Comparison of ENCODE assay signal across 12 cellular contexts in the genomic region with DNA sequence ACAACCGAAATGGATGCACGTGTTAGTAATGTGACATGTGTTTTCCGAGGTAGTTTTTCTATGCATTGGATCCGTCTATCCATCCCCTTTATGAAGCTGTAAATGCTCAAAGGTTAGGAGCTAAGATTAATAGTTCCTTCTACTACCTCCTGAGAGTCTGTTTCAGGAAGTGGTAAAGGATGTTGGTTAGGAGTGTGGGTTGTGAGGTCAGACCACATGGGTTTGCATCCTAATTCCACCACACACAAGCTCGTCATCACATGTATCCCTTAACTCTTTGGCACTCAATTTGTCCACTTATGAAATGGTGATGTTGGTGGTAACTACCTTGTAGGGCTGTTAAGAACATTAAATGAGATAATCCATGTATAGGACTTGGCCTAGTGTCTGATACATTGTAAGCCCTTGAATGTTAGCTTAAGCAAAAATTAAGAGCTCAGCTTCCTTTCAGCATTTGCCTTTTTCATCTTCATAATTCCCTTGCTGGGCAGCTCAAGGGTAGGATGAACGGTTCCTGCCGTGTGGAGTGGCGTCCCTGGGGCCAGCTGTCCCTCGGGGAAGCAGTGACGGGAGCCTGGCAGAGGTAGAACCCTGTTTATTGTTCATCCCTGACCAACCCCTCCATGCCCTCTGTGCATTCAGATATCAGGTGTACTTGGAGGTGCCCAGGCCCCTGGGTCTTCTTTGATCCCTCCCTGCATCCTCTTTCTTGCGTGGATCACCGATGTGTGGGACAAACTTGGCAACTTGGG. TPM values are rescaled to one million over a fixed set of nuclear protein-coding genes. Genes with fewer than 3 reads are reported as not detected.
DNase-seq lines count a peak whose midpoint lies in the region; ATAC-seq and TF ChIP-seq lines count a peak whose summit lies in the region.
"Had no signal": no experiment of that assay in that cellular context is flagged by ENCODE, and none has a peak within 500 bp of the region (broad histone marks: within the 10 kb centered on the region; RNA-seq: fewer than 3 reads in every experiment).

No MANE protein-coding gene starts in this region.

- H3K4me3 Mint-ChIP-seq in activated CD4-positive, alpha-beta T cell treated with anti-CD3 and anti-CD28 coated beads for 36 hours = no peak overlapping the region
- no peak overlapping the region for H3K4me3 Mint-ChIP-seq in CD4-positive, alpha-beta T cell
- H3K4me3 Mint-ChIP-seq: nephron progenitor cell had no signal

- no peaks in the 10 kb centered on the region for H3K36me3 ChIP-seq in ascending aorta

- H3K36me3 Mint-ChIP-seq in activated CD4-positive, alpha-beta T cell treated with anti-CD3 and anti-CD28 coated beads for 36 hours (ENCODE audit: low read depth) = peaks cover 2% of the 10 kb centered on the region
- H3K36me3 Mint-ChIP-seq in CD4-positive, alpha-beta T cell (ENCODE audit: low read depth) = no peaks in the 10 kb centered on the region

- TF ChIP-seq CTCF in NB4 (IDR thresholded peaks at IDR 0.05; ENCODE audit: low read depth, low read length) = no peak
- no peak for TF ChIP-seq CTCF in ascending aorta (IDR thresholded peaks at IDR 0.05)
- no peak for TF ChIP-seq CTCF in CD4-positive, alpha-beta T cell (IDR thresholded peaks at IDR 0.05)

- DNase-seq in activated CD4-positive, alpha-beta T cell treated with anti-CD3 and anti-CD28 coated beads for 36 hours = peak; percentile 49
- no peak for DNase-seq in activated CD4-positive, alpha-beta T cell treated with anti-CD3 and anti-CD28 coated beads, Interleukin-2, amount 50 U/mL, for 4 hours
- peak; percentile 94 for DNase-seq in NB4 (ENCODE audit: low read depth)
- DNase-seq in ascending aorta (ENCODE audit: low spot score in 2 of 2) = no peak
- peak; percentile 37 for DNase-seq in pons (ENCODE audit: low spot score)
- DNase-seq in CD4-positive, alpha-beta T cell = no peak
- DNase-seq in amniotic stem cell (lab: John Stamatoyannopoulos, UW) = no peak
- DNase-seq in GOT3 (lab: John Stamatoyannopoulos, UW) = no peak
- DNase-seq: activated CD4-positive, CD25-positive, alpha-beta regulatory T cell treated with anti-CD3 and anti-CD28 coated beads, Interleukin-2, amount 50 U/mL, for 72 hours; NCI-H446; nephron progenitor cell had no signal

- no peak overlapping the region for H3K27ac Mint-ChIP-seq in activated CD4-positive, alpha-beta T cell treated with anti-CD3 and anti-CD28 coated beads for 36 hours
- no peak overlapping the region for H3K27ac Mint-ChIP-seq in CD4-positive, alpha-beta T cell

- H3K27me3 Mint-ChIP-seq in activated CD4-positive, alpha-beta T cell treated with anti-CD3 and anti-CD28 coated beads for 36 hours = peaks cover 54% of the 10 kb centered on the region
- peaks cover 65% of the 10 kb centered on the region for H3K27me3 Mint-ChIP-seq in CD4-positive, alpha-beta T cell

- H3K4me1 ChIP-seq in ascending aorta = peaks cover 0 to 30% of the 10 kb centered on the region in 2 donors

- peaks cover 6% of the 10 kb centered on the region for H3K9me3 Mint-ChIP-seq in activated CD4-positive, alpha-beta T cell treated with anti-CD3 and anti-CD28 coated beads for 36 hours (ENCODE audit: low read depth)
- no peaks in the 10 kb centered on the region for H3K9me3 Mint-ChIP-seq in CD4-positive, alpha-beta T cell

- intact Hi-C loops in activated CD4-positive, alpha-beta T cell treated with anti-CD3 and anti-CD28 coated beads for 36 hours (cut with DNase I, micrococcal nuclease) = loop anchor here in 1 of 2 experiments (5.0 kb wide), 1 partner anchor 57 kb away; no protein-coding TSS in a partner anchor
- intact Hi-C loops in ascending aorta (cut with DNase I) = loop anchor here (10.0 kb wide), 1 partner anchor 675 kb away; no protein-coding TSS in a partner anchor
- intact Hi-C loops in CD4-positive, alpha-beta T cell (cut with DNase I, micrococcal nuclease) = loop anchor here in 1 of 2 experiments (10.0 kb wide), 1 partner anchor 75 kb away; no protein-coding TSS in a partner anchor

- H3K9me3 ChIP-seq in ascending aorta = peaks cover 0 to 12% of the 10 kb centered on the region in 2 donors
- H3K9me3 ChIP-seq in CD4-positive, alpha-beta T cell (ENCODE audit: control insufficient read depth, low read length) = peaks cover 4% of the 10 kb centered on the region

- no peak for TF ChIP-seq POLR2A in NB4 (IDR thresholded peaks at IDR 0.05; ENCODE audit: extremely low read depth, insufficient read length)

- peak overlapping the region; percentile 12 to 29 for H3K27ac ChIP-seq in ascending aorta
- no peak overlapping the region for H3K27ac ChIP-seq in CD4-positive, alpha-beta T cell (ENCODE audit: low read depth, low read length)
- H3K27ac ChIP-seq: A549 had no signal

- H3K4me3 ChIP-seq in NB4 (ENCODE audit: low read depth, low read length) = no peak overlapping the region
- no peak overlapping the region for H3K4me3 ChIP-seq in ascending aorta
- H3K4me3 ChIP-seq: A549 had no signal

- peaks cover 21% of the 10 kb centered on the region for H3K4me1 Mint-ChIP-seq in activated CD4-positive, alpha-beta T cell treated with anti-CD3 and anti-CD28 coated beads for 36 hours
- peaks cover 20% of the 10 kb centered on the region for H3K4me1 Mint-ChIP-seq in CD4-positive, alpha-beta T cell (ENCODE audit: low read depth)

- ATAC-seq in activated CD4-positive, alpha-beta T cell treated with anti-CD3 and anti-CD28 coated beads for 36 hours = peak; percentile 36
- ATAC-seq in CD4-positive, alpha-beta T cell (ENCODE audit: poor library complexity) = no peak
- ATAC-seq: A549 had no signal

- CTCF ChIA-PET in activated CD4-positive, alpha-beta T cell treated with anti-CD3 and anti-CD28 coated beads for 36 hours (lab: Charles Lee) = interaction anchor here (0.8 to 1.9 kb wide), 5 partner anchors 9 to 171 kb away, joined by 3 to 12 read pairs (median 4); no protein-coding TSS in a partner anchor
- CTCF ChIA-PET in CD4-positive, alpha-beta T cell (lab: Charles Lee) = no interaction called here

- POLR2A ChIA-PET in activated CD4-positive, alpha-beta T cell treated with anti-CD3 and anti-CD28 coated beads for 36 hours (lab: Charles Lee) = no interaction called here
- POLR2A ChIA-PET in CD4-positive, alpha-beta T cell (lab: Charles Lee) = no interaction called here

- H3K27me3 ChIP-seq in ascending aorta = no peaks in the 10 kb centered on the region
- peaks cover 48% of the 10 kb centered on the region for H3K27me3 ChIP-seq in CD4-positive, alpha-beta T cell (ENCODE audit: control insufficient read depth, insufficient read depth, low read length)

RNA-seq across cellular contexts. Expression of gene TSPAN9, which starts 52.3 kb away (rescaled TPM):
- total RNA-seq in activated CD4-positive, alpha-beta T cell treated with anti-CD3 and anti-CD28 coated beads for 36 hours = 1 to 10 TPM in 1 of 2 experiments, under 1 TPM in 1; 0.82 to 1.3 TPM
- 109 TPM for total RNA-seq in ascending aorta
- 1 to 10 TPM in 1 of 2 experiments, under 1 TPM in 1; 0.82 to 1.3 TPM for total RNA-seq in CD4-positive, alpha-beta T cell

Comparison
In these comparisons a context has a peak if more than half of its experiments do, and no peak if none do; other contexts are left out.
1. DNase-seq: peak in activated CD4-positive, alpha-beta T cell treated with anti-CD3 and anti-CD28 coated beads for 36 hours (single experiment), NB4 (single experiment) and pons (single experiment); none in activated CD4-positive, alpha-beta T cell treated with anti-CD3 and anti-CD28 coated beads, Interleukin-2, amount 50 U/mL, for 4 hours (0 of 2), ascending aorta (0 of 2), CD4-positive, alpha-beta T cell (0 of 10), amniotic stem cell (single experiment) and GOT3 (single experiment).
2. RNA of gene TSPAN9, which starts 52.3 kb away (total RNA-seq): 109 TPM in ascending aorta (single experiment); 0.82 to 1.3 TPM in CD4-positive, alpha-beta T cell and 0.82 to 1.3 TPM in activated CD4-positive, alpha-beta T cell treated with anti-CD3 and anti-CD28 coated beads for 36 hours; every median in the first group is over 10 times any median in the second.